In genomic region chr14:38208825-38209562, GRCh38 we compare ENCODE assay signal across 8 cellular contexts. TPM values are rescaled to one million over a fixed set of nuclear protein-coding genes. Genes with fewer than 3 reads are reported as not detected.
DNase-seq lines count a peak whose midpoint lies in the region; ATAC-seq lines count a peak whose summit lies in the region.

No MANE protein-coding gene starts in this region.

- peaks cover 90% of the 10 kb centered on the region for H3K27me3 ChIP-seq in iPS-20b (ENCODE audit: insufficient read depth, low read length)

- peak overlapping the region; percentile 43 for H3K4me3 ChIP-seq in iPS-20b (ENCODE audit: low read length)

- intact Hi-C loops in activated CD4-positive, alpha-beta T cell treated with anti-CD3 and anti-CD28 coated beads for 36 hours (cut with DNase I, micrococcal nuclease): no loop called here

- H3K9me3 ChIP-seq in iPS-20b (ENCODE audit: insufficient read depth, low read depth, low read length): 0 out of 2 replicates have a peak, but pooled peaks cover 7% of the 10 kb centered on the region

- H3K36me3 Mint-ChIP-seq in activated CD4-positive, alpha-beta T cell treated with anti-CD3 and anti-CD28 coated beads for 36 hours (ENCODE audit: low read depth): no peaks in the 10 kb centered on the region
- no peaks in the 10 kb centered on the region for H3K36me3 Mint-ChIP-seq in activated naive CD8-positive, alpha-beta T cell treated with anti-CD3 and anti-CD28 coated beads, Interleukin-2, amount 10 ng/mL, durations not matched to agents 7 days and 5 days

- H3K27ac Mint-ChIP-seq in activated CD4-positive, alpha-beta T cell treated with anti-CD3 and anti-CD28 coated beads for 36 hours: no peak overlapping the region
- peak overlapping the region; percentile 59 for H3K27ac Mint-ChIP-seq in activated naive CD8-positive, alpha-beta T cell treated with anti-CD3 and anti-CD28 coated beads, Interleukin-2, amount 10 ng/mL, durations not matched to agents 7 days and 5 days

- no peaks in the 10 kb centered on the region for H3K36me3 ChIP-seq in iPS-20b (ENCODE audit: insufficient read depth, low read depth, low read length)

- H3K9ac ChIP-seq in iPS-20b (ENCODE audit: low read depth, low read length): no peak overlapping the region

- POLR2A ChIA-PET in activated CD4-positive, alpha-beta T cell treated with anti-CD3 and anti-CD28 coated beads for 36 hours (lab: Charles Lee): no interaction called here
- POLR2A ChIA-PET in activated naive CD8-positive, alpha-beta T cell treated with anti-CD3 and anti-CD28 coated beads, Interleukin-2, amount 10 ng/mL, durations not matched to agents 7 days and 5 days (lab: Charles Lee): no interaction called here

- H3K27me3 Mint-ChIP-seq in activated CD4-positive, alpha-beta T cell treated with anti-CD3 and anti-CD28 coated beads for 36 hours: peaks cover 46% of the 10 kb centered on the region
- H3K27me3 Mint-ChIP-seq in activated naive CD8-positive, alpha-beta T cell treated with anti-CD3 and anti-CD28 coated beads, Interleukin-2, amount 10 ng/mL, durations not matched to agents 7 days and 5 days: peaks cover 77% of the 10 kb centered on the region

- no peaks in the 10 kb centered on the region for H3K9me3 Mint-ChIP-seq in activated CD4-positive, alpha-beta T cell treated with anti-CD3 and anti-CD28 coated beads for 36 hours (ENCODE audit: low read depth)
- H3K9me3 Mint-ChIP-seq in activated naive CD8-positive, alpha-beta T cell treated with anti-CD3 and anti-CD28 coated beads, Interleukin-2, amount 10 ng/mL, durations not matched to agents 7 days and 5 days: peaks cover 3% of the 10 kb centered on the region

- DNase-seq in activated CD4-positive, alpha-beta T cell treated with anti-CD3 and anti-CD28 coated beads for 36 hours: peak; percentile 33
- no peak for DNase-seq in activated CD4-positive, alpha-beta T cell treated with anti-CD3 and anti-CD28 coated beads for 1 hour
- DNase-seq in activated naive CD8-positive, alpha-beta T cell treated with anti-CD3 and anti-CD28 coated beads, Interleukin-2, amount 10 ng/mL, durations not matched to agents 7 days and 5 days: peak; percentile 43
- DNase-seq in stimulated activated CD8-positive, alpha-beta memory T cell treated with anti-CD3 and anti-CD28 coated beads, Interleukin-4, amount 100 ng/mL, for 48 hours: peak; percentile 23
- DNase-seq in AML-193 (lab: John Stamatoyannopoulos, UW) (no peak), activated gamma-delta T cell treated with Interleukin-2 at 50 U/mL for 16 hours (no peak)

- peak; percentile 49 for ATAC-seq in activated CD4-positive, alpha-beta T cell treated with anti-CD3 and anti-CD28 coated beads for 36 hours
- ATAC-seq in activated naive CD8-positive, alpha-beta T cell treated with anti-CD3 and anti-CD28 coated beads, Interleukin-2, amount 10 ng/mL, durations not matched to agents 7 days and 5 days (ENCODE audit: low read depth): peak; percentile 50
- no peak for ATAC-seq in GM18511 (IDR thresholded peaks at IDR 0.05; ENCODE audit: unreplicated experiment)

- peaks cover 21% of the 10 kb centered on the region for H3K4me1 Mint-ChIP-seq in activated CD4-positive, alpha-beta T cell treated with anti-CD3 and anti-CD28 coated beads for 36 hours
- peaks cover 16% of the 10 kb centered on the region for H3K4me1 Mint-ChIP-seq in activated naive CD8-positive, alpha-beta T cell treated with anti-CD3 and anti-CD28 coated beads, Interleukin-2, amount 10 ng/mL, durations not matched to agents 7 days and 5 days

- peaks cover 4% of the 10 kb centered on the region; the same call in 1 of the 2 replicates for H3K4me1 ChIP-seq in iPS-20b (ENCODE audit: insufficient read depth, low read length)

- CTCF ChIA-PET in activated CD4-positive, alpha-beta T cell treated with anti-CD3 and anti-CD28 coated beads for 36 hours (lab: Charles Lee): interaction anchor here (1.1 kb wide), 1 partner anchor 12 kb away, joined by 3 read pairs; no protein-coding TSS in a partner anchor

- H3K27ac ChIP-seq in iPS-20b (ENCODE audit: low read length): no peak overlapping the region

- no peak overlapping the region for H3K4me3 Mint-ChIP-seq in activated CD4-positive, alpha-beta T cell treated with anti-CD3 and anti-CD28 coated beads for 36 hours
- H3K4me3 Mint-ChIP-seq in activated naive CD8-positive, alpha-beta T cell treated with anti-CD3 and anti-CD28 coated beads, Interleukin-2, amount 10 ng/mL, durations not matched to agents 7 days and 5 days: no peak overlapping the region

RNA-seq across cellular contexts. Expression of gene SSTR1, which starts 1.3 kb away (rescaled TPM):
- not detected for total RNA-seq in activated CD4-positive, alpha-beta T cell treated with anti-CD3 and anti-CD28 coated beads for 36 hours
- not detected for total RNA-seq in activated naive CD8-positive, alpha-beta T cell treated with anti-CD3 and anti-CD28 coated beads, Interleukin-2, amount 10 ng/mL, durations not matched to agents 7 days and 5 days

RNA-seq across cellular contexts. Expression of gene CLEC14A, which starts 46.9 kb away (rescaled TPM):
- total RNA-seq in activated CD4-positive, alpha-beta T cell treated with anti-CD3 and anti-CD28 coated beads for 36 hours: not detected
- not detected for total RNA-seq in activated naive CD8-positive, alpha-beta T cell treated with anti-CD3 and anti-CD28 coated beads, Interleukin-2, amount 10 ng/mL, durations not matched to agents 7 days and 5 days

Comparison
In these comparisons a context has a peak if more than half of its experiments do, and no peak if none do; other contexts are left out.
1. DNase-seq: peak in activated CD4-positive, alpha-beta T cell treated with anti-CD3 and anti-CD28 coated beads for 36 hours (single experiment), activated naive CD8-positive, alpha-beta T cell treated with anti-CD3 and anti-CD28 coated beads, Interleukin-2, amount 10 ng/mL, durations not matched to agents 7 days and 5 days (single experiment) and stimulated activated CD8-positive, alpha-beta memory T cell treated with anti-CD3 and anti-CD28 coated beads, Interleukin-4, amount 100 ng/mL, for 48 hours (single experiment); none in activated CD4-positive, alpha-beta T cell treated with anti-CD3 and anti-CD28 coated beads for 1 hour (single experiment), AML-193 (0 of 2) and activated gamma-delta T cell treated with Interleukin-2 at 50 U/mL for 16 hours (single experiment).